ENCODE assay signal across 8 cellular contexts in the genomic region with DNA sequence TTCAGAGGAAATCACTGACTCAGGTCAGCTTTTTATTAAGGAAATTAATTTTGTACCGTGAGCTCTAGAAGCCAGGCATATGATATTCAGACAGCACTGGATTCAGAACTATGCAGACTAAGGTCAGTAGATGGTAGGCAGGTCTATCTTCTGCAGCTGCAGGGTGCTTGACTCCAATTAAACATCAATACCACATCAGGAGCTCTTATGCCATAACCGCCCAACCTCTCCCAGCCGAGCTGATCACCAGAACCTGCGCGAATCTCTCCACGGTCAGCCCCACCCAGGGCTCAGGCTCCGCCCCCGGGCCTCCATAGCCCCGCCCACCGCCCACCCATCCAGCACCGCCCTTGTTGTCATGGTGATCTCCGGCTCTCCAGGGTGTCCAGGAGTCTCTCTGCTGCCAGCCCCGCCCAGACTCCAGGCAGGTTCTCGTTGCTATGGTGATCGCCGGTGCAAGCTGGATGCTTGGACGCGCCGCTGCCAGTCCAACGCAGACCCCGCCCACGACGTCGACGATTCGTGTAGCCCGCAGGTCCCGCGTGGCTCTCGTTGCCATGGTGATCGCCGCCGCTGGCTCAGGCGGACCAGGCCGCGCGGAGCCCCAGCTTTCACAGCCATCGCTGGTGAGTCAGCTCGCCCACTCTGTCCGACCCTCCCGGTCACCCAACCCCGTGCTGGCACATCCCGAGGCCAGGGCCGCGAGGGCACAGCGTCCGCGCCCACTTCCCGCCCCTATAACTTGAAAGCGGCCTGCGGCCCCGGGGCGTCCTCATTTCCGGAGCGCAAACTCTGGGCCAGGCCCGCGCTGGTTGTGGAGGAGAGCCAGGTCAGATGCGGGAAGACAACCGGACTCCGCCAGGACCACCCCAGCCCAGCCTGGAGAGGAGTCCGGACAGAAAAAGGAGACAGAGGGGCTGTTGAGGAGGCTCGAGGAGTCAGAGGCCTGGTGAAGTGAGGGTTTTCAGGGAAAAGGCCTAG. TPM values are rescaled to one million over a fixed set of nuclear protein-coding genes. Genes with fewer than 3 reads are reported as not detected.
DNase-seq lines count a peak whose midpoint lies in the region; ATAC-seq and TF ChIP-seq lines count a peak whose summit lies in the region.

A gene with protein sequence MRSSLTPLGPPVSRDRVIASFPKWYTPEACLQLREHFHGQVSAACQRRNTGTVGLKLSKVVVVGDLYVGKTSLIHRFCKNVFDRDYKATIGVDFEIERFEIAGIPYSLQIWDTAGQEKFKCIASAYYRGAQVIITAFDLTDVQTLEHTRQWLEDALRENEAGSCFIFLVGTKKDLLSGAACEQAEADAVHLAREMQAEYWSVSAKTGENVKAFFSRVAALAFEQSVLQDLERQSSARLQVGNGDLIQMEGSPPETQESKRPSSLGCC (plus strand): TSS at position 552 of the 981 bp plus-strand sequence. CDS start 1,140 bp downstream, outside the sequence.

- TF ChIP-seq CTCF in neural progenitor cell (IDR thresholded peaks at IDR 0.05), result no peak

- peak within 1 kb of the TSS; percentile 41 for H3K27ac Mint-ChIP-seq in activated naive CD4-positive, alpha-beta T cell treated with anti-CD3 and anti-CD28 coated beads, Interleukin-2, amount 50 U/mL, for 24 hours
- peak within 1 kb of the TSS; percentile 91 for H3K27ac Mint-ChIP-seq in neural progenitor cell
- peak within 1 kb of the TSS; percentile 49 for H3K27ac Mint-ChIP-seq in stimulated activated naive CD8-positive, alpha-beta T cell treated with anti-CD3 and anti-CD28 coated beads, Interleukin-15, Interleukin-2, amounts not matched to agents 100 ng/mL and 50 ng/mL, for 24 hours

- no peak within 1 kb of the TSS for H3K9ac ChIP-seq in neural progenitor cell

- H3K9me3 ChIP-seq in neural progenitor cell (ENCODE audit: low read depth), result no peaks in the 10 kb centered on the region

- no peak within 1 kb of the TSS for H3K27ac ChIP-seq in neural progenitor cell

- H3F3A ChIP-seq in neural progenitor cell (ENCODE audit: low read depth), result peaks cover 25% of the 10 kb centered on the region

- H3K4me2 ChIP-seq in neural progenitor cell, result peak within 1 kb of the TSS; percentile 92

- H3K4me1 ChIP-seq in neural progenitor cell, result peaks cover 14% of the 10 kb centered on the region

- peak within 1 kb of the TSS; percentile 85 for H2AFZ ChIP-seq in neural progenitor cell (replicated peaks)

- no peaks in the 10 kb centered on the region for H4K20me1 ChIP-seq in neural progenitor cell (ENCODE audit: low read depth)

- H3K36me3 Mint-ChIP-seq in activated naive CD4-positive, alpha-beta T cell treated with anti-CD3 and anti-CD28 coated beads, Interleukin-2, amount 50 U/mL, for 24 hours, result no peaks in the 10 kb centered on the region
- H3K36me3 Mint-ChIP-seq in neural progenitor cell, result peaks cover 11% of the 10 kb centered on the region
- no peaks in the 10 kb centered on the region for H3K36me3 Mint-ChIP-seq in stimulated activated naive CD8-positive, alpha-beta T cell treated with anti-CD3 and anti-CD28 coated beads, Interleukin-15, Interleukin-2, amounts not matched to agents 100 ng/mL and 50 ng/mL, for 24 hours (ENCODE audit: low read depth)

- DNase-seq in GM04503 (ENCODE audit: low read depth), result peak; percentile 87
- DNase-seq in LoVo (ENCODE audit: low spot score), result peak; percentile 88
- DNase-seq in SK-MEL-5 (ENCODE audit: low read depth, low spot score), result peak; percentile 89
- DNase-seq in germinal center (ENCODE audit: low spot score), result peak; percentile 91
- peak; percentile 100 for DNase-seq in neural progenitor cell (ENCODE audit: low spot score)

- H3K4me3 ChIP-seq in neural progenitor cell, result peak within 1 kb of the TSS; percentile 49

- no peaks in the 10 kb centered on the region for H3K79me2 ChIP-seq in neural progenitor cell (ENCODE audit: low read depth)

- in situ Hi-C loops in SK-MEL-5 (cut with HindIII; ENCODE audit: low pct_unique_long_range_greater_than_20kb, low sequenced_read_pairs), result no loop called here

- ATAC-seq in HG02571 (IDR thresholded peaks at IDR 0.05; ENCODE audit: unreplicated experiment), result no peak

- H3K9me3 Mint-ChIP-seq in activated naive CD4-positive, alpha-beta T cell treated with anti-CD3 and anti-CD28 coated beads, Interleukin-2, amount 50 U/mL, for 24 hours, result no peaks in the 10 kb centered on the region
- H3K9me3 Mint-ChIP-seq in neural progenitor cell, result no peaks in the 10 kb centered on the region
- H3K9me3 Mint-ChIP-seq in stimulated activated naive CD8-positive, alpha-beta T cell treated with anti-CD3 and anti-CD28 coated beads, Interleukin-15, Interleukin-2, amounts not matched to agents 100 ng/mL and 50 ng/mL, for 24 hours, result no peaks in the 10 kb centered on the region

- no peaks in the 10 kb centered on the region for H3K27me3 Mint-ChIP-seq in activated naive CD4-positive, alpha-beta T cell treated with anti-CD3 and anti-CD28 coated beads, Interleukin-2, amount 50 U/mL, for 24 hours
- peaks cover 3% of the 10 kb centered on the region for H3K27me3 Mint-ChIP-seq in neural progenitor cell (ENCODE audit: insufficient read depth, low read depth)
- no peaks in the 10 kb centered on the region for H3K27me3 Mint-ChIP-seq in stimulated activated naive CD8-positive, alpha-beta T cell treated with anti-CD3 and anti-CD28 coated beads, Interleukin-15, Interleukin-2, amounts not matched to agents 100 ng/mL and 50 ng/mL, for 24 hours

- H3K36me3 ChIP-seq in neural progenitor cell, result no peaks in the 10 kb centered on the region

- H3K27me3 ChIP-seq in neural progenitor cell, result peaks cover 4% of the 10 kb centered on the region

- H3K4me1 Mint-ChIP-seq in activated naive CD4-positive, alpha-beta T cell treated with anti-CD3 and anti-CD28 coated beads, Interleukin-2, amount 50 U/mL, for 24 hours, result peaks cover 59% of the 10 kb centered on the region
- H3K4me1 Mint-ChIP-seq in neural progenitor cell, result peaks cover 67% of the 10 kb centered on the region
- H3K4me1 Mint-ChIP-seq in stimulated activated naive CD8-positive, alpha-beta T cell treated with anti-CD3 and anti-CD28 coated beads, Interleukin-15, Interleukin-2, amounts not matched to agents 100 ng/mL and 50 ng/mL, for 24 hours (ENCODE audit: low read depth), result peaks cover 54% of the 10 kb centered on the region

- H3K4me3 Mint-ChIP-seq in activated naive CD4-positive, alpha-beta T cell treated with anti-CD3 and anti-CD28 coated beads, Interleukin-2, amount 50 U/mL, for 24 hours, result peak within 1 kb of the TSS; percentile 82
- H3K4me3 Mint-ChIP-seq in neural progenitor cell, result peak within 1 kb of the TSS; percentile 90
- peak within 1 kb of the TSS; percentile 70 for H3K4me3 Mint-ChIP-seq in stimulated activated naive CD8-positive, alpha-beta T cell treated with anti-CD3 and anti-CD28 coated beads, Interleukin-15, Interleukin-2, amounts not matched to agents 100 ng/mL and 50 ng/mL, for 24 hours

RNA-seq across cellular contexts. Expression of the gene that starts here (rescaled TPM):
- 0.29 and 0.37 TPM in 2 replicates for total RNA-seq in SK-MEL-5 (2014; rRNA removed; shearing (Covaris generic))
- 0.63 and 1.0 TPM in 2 replicates for polyA plus RNA-seq in SK-MEL-5 (2015; cell fraction: cytosol; rRNA removed)
- polyA plus RNA-seq in SK-MEL-5 (2015; cell fraction: nucleus; rRNA removed), result 0.04 and 1.0 TPM in 2 replicates
- 2.1 and 2.9 TPM in 2 replicates for total RNA-seq in neural progenitor cell (ENCODE audit: low replicate concordance)

Comparison
In these comparisons a context has a peak if more than half of its experiments do, and no peak if none do; other contexts are left out.
1. H3K27ac Mint-ChIP-seq: peak in every context shown above with its lines; median percentile 91 in neural progenitor cell; 49 in stimulated activated naive CD8-positive, alpha-beta T cell treated with anti-CD3 and anti-CD28 coated beads, Interleukin-15, Interleukin-2, amounts not matched to agents 100 ng/mL and 50 ng/mL, for 24 hours; 41 in activated naive CD4-positive, alpha-beta T cell treated with anti-CD3 and anti-CD28 coated beads, Interleukin-2, amount 50 U/mL, for 24 hours.